In genomic region chr6:113802779-113803178, GRCh38 we compare ENCODE assay signal across 11 cellular contexts.
"Had no signal": no experiment of that assay in that cellular context is flagged by ENCODE, and none has a peak within 500 bp of the region (broad histone marks: within the 10 kb centered on the region; RNA-seq: fewer than 3 reads in every experiment).

No MANE protein-coding gene starts in this region.

- H2AFZ ChIP-seq: GM23338 had no signal

- DNase-seq: H9, HCEC 1CT, HFFc6, IMR-90, KBM-7 had no signal

- H3K27ac Mint-ChIP-seq: GM23338, H9, HFFc6 had no signal

- H3K4me3 ChIP-seq: GM23338 had no signal

- FAIRE-seq: H1, H54, HTR-8/SVneo had no signal

- H3K4me1 Mint-ChIP-seq: GM23338, H9 had no signal

- H3K9me3 Mint-ChIP-seq: GM23338, H9, HFFc6 had no signal

- H3K4me3 Mint-ChIP-seq: GM23338, H9, HFFc6 had no signal

- ATAC-seq: GM23338 had no signal

- H3K27ac ChIP-seq: HL-60, KMS-11 had no signal

- H3K9ac ChIP-seq: KMS-11 had no signal

- H3K4me2 ChIP-seq: GM23338, KMS-11 had no signal
